In the genomic region with DNA sequence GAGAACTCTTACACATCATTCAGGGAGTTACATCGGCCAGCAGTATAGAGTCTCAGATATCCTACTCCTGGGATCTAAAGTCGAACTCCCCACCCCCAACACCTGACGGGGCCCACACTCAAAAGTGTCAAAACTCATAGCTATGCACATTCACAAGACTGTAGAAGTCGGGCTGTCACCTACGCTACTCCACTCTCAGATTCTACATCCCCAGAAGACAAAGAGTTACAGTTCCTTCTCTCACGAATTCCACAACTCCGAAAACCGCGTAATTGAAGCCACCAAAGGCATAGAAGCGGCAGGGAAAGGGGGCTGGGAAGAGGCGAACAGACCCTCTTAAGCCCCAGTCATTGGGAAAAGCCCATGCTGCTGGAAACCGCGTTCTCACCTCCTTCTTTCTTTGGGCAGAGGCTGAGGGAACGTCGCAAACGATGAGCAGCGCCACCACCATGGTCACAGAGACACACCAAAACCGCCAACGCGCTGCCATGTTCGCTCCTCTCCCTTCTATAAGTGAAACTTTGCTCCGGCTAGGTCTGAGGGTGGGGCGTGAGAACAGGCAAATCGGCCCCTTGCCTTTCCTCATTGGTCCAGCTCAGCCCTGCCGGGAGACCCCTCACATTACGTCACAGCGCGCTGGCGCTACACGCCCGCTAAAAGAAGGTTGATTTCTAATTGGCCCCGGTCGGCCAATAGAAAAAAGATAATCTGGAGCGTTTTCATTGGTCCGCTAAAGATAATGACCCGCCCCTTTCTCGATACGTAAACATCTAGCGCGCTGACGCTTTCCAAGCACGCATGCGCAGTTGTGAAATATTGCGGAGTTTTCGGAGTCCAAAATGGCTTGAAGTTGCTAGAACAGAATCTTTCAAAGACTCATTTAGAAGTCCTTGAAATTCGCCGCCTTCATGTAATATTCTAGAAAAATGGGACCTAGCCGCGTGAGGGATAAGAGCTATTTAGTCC, we compare ENCODE assay signal across 8 cellular contexts. TPM values are rescaled to one million over a fixed set of nuclear protein-coding genes. Genes with fewer than 3 reads are reported as not detected.
DNase-seq lines count a peak whose midpoint lies in the region; ATAC-seq lines count a peak whose summit lies in the region.

MAGT1 (minus strand) TSS at position 515 of the 966 bp plus-strand sequence; CDS start at position 490, 25 bp downstream.

- intact Hi-C loops in dendritic cell treated with granulocyte-macrophage colony-stimulating factor and Interleukin-4, amounts not matched to agents 40 ng/mL and 50 ng/mL, for 4 days (cut with micrococcal nuclease), result loop anchor here (2.0 to 5.0 kb wide), 2 partner anchors 108 to 210 kb away; partner anchors contain the start of genes ATRX and PGK1

- DNase-seq in C1 segment of cervical spinal cord (lab: John Stamatoyannopoulos, UW), result peak; percentile 13 to 90 (median 76)
- DNase-seq in NCI-H748 treated with DMSO at 0.1 percent for 48 hours (lab: John Stamatoyannopoulos, UW), result peak; percentile 86
- DNase-seq in activated CD4-positive, alpha-beta T cell treated with anti-CD3 and anti-CD28 coated beads, Interleukin-2, amount 50 U/mL, for 24 hours (ENCODE audit: low read depth in 1 of 2, low spot score in 1 of 2), result peak; percentile 65 to 85
- DNase-seq in left lobe of liver (ENCODE audit: low spot score), result peak; percentile 91
- DNase-seq in stimulated activated CD4-positive, alpha-beta T cell treated with anti-CD3 and anti-CD28 coated beads, Interleukin-2, amount 100 ng/mL, for 4 hours (ENCODE audit: low read depth), result peak; percentile 86

- H3K9me3 Mint-ChIP-seq in dendritic cell treated with granulocyte-macrophage colony-stimulating factor and Interleukin-4, amounts not matched to agents 40 ng/mL and 50 ng/mL, for 4 days, result no peaks in the 10 kb centered on the region

- peaks cover 10% of the 10 kb centered on the region for H3K4me1 Mint-ChIP-seq in dendritic cell treated with granulocyte-macrophage colony-stimulating factor and Interleukin-4, amounts not matched to agents 40 ng/mL and 50 ng/mL, for 4 days (ENCODE audit: low read depth)

- H3K27me3 Mint-ChIP-seq in dendritic cell treated with granulocyte-macrophage colony-stimulating factor and Interleukin-4, amounts not matched to agents 40 ng/mL and 50 ng/mL, for 4 days, result no peaks in the 10 kb centered on the region

- H3K4me3 Mint-ChIP-seq in dendritic cell treated with granulocyte-macrophage colony-stimulating factor and Interleukin-4, amounts not matched to agents 40 ng/mL and 50 ng/mL, for 4 days, result peak within 1 kb of the TSS; percentile 85

- ATAC-seq in GM19372 (IDR thresholded peaks at IDR 0.05; ENCODE audit: low read depth, unreplicated experiment) (peak; percentile 91), HG03558 (IDR thresholded peaks at IDR 0.05; ENCODE audit: extremely low read depth, unreplicated experiment) (peak; percentile 78), left lobe of liver (peak; percentile 91)

- peak within 1 kb of the TSS; percentile 96 for H3K27ac Mint-ChIP-seq in dendritic cell treated with granulocyte-macrophage colony-stimulating factor and Interleukin-4, amounts not matched to agents 40 ng/mL and 50 ng/mL, for 4 days

- peaks cover 16% of the 10 kb centered on the region for H3K36me3 Mint-ChIP-seq in dendritic cell treated with granulocyte-macrophage colony-stimulating factor and Interleukin-4, amounts not matched to agents 40 ng/mL and 50 ng/mL, for 4 days (ENCODE audit: low read depth)

RNA-seq across cellular contexts. Expression of gene MAGT1, which starts in this region (rescaled TPM):
- 75.0 TPM for total RNA-seq in left lobe of liver

Comparison
In these comparisons a context has a peak if more than half of its experiments do, and no peak if none do; other contexts are left out.
1. Peak in every context shown above with its lines: DNase-seq and ATAC-seq.